Comparison of ENCODE assay signal across 16 cellular contexts in the genomic region with DNA sequence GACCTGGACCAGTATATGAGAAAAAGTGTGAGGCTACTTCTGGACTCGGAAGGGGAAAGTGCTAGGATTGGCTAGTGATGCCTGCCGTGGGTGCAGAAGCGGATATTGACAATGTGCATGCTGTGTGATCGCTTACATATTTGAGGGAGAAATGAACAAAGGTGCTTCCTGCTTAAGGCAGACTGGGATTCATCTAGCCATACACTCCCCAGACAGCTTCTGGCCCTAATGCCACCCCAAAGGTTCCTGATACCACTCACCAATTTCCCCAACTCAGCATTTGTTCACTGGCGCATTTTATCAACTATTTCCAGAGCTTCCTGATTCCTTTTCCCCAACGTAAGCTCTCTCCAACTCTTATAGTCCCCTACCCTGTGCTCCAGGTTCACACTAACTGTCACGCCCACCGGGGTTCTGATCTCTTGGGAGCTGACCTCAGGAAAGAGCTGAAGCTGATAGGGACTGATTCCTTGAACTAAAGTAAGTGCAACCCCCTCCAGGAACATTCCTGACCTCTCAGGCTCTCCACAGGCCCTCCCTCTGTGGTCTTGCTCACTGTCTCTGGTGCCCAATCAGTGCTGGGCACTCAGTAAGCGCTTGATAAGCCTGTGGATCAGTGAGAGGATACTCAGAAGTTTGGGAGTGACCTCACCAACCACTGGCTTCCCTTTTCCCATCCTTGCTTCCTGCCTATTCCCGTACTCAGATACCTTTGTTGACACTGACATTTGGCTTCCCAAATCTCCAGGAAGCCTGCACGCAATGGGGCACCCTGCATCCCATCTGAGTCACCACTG.
A peak's percentile ranks its signal among the peaks of the same experiment; 100 is the strongest.
DNase-seq lines count a peak whose midpoint lies in the region; FAIRE-seq and TF ChIP-seq lines count a peak whose summit lies in the region.
"Had no signal": no experiment of that assay in that cellular context is flagged by ENCODE, and none has a peak within 500 bp of the region (broad histone marks: within the 10 kb centered on the region; RNA-seq: fewer than 3 reads in every experiment).

No MANE protein-coding gene starts in this region.

- TF ChIP-seq CTCF in chondrocyte (IDR thresholded peaks at IDR 0.05) (no peak), tibial artery (IDR thresholded peaks at IDR 0.05) (no peak)

- H3K4me3 ChIP-seq in tibial artery = no peak overlapping the region
- H3K4me3 ChIP-seq: body of pancreas, sigmoid colon had no signal

- H3K27ac Mint-ChIP-seq in chondrocyte (ENCODE audit: unreplicated experiment) = peak overlapping the region; percentile 43
- H3K27ac Mint-ChIP-seq: CD4-positive, alpha-beta T cell; memory B cell had no signal

- H3K9me3 Mint-ChIP-seq in chondrocyte (ENCODE audit: low read depth) = no peaks in the 10 kb centered on the region
- H3K9me3 Mint-ChIP-seq: CD4-positive, alpha-beta T cell; memory B cell had no signal

- H3K27me3 ChIP-seq in tibial artery = no peaks in the 10 kb centered on the region
- H3K27me3 ChIP-seq: body of pancreas, foreskin keratinocyte, sigmoid colon had no signal

- no peak overlapping the region for H3K4me3 Mint-ChIP-seq in chondrocyte (ENCODE audit: unreplicated experiment)
- H3K4me3 Mint-ChIP-seq: CD4-positive, alpha-beta T cell; memory B cell had no signal

- no peak overlapping the region for H3K27ac ChIP-seq in tibial artery
- H3K27ac ChIP-seq: body of pancreas, foreskin keratinocyte had no signal

- no peaks in the 10 kb centered on the region for H3K36me3 Mint-ChIP-seq in chondrocyte (ENCODE audit: low read depth)
- H3K36me3 Mint-ChIP-seq: memory B cell had no signal

- H3K4me1 Mint-ChIP-seq in chondrocyte (ENCODE audit: low read depth) = peaks cover 69% of the 10 kb centered on the region

- H3K4me1 ChIP-seq in tibial artery = peaks cover 0 to 67% (median 16%) of the 10 kb centered on the region in 4 donors

- intact Hi-C loops in tibial artery (cut with DNase I; ENCODE audit: low total_unique reads) = no loop called here
- intact Hi-C loops in posterior vena cava (cut with DNase I) = loop anchor here in 1 of 2 donors (1.0 kb wide), 1 partner anchor 32 kb away; no protein-coding TSS in a partner anchor

- FAIRE-seq in GM19239 (lab: Jason Lieb, UNC) = no peak

- no peaks in the 10 kb centered on the region for H3K27me3 Mint-ChIP-seq in chondrocyte (ENCODE audit: low read depth)

- no peaks in the 10 kb centered on the region for H3K9me3 ChIP-seq in tibial artery
- H3K9me3 ChIP-seq: body of pancreas, sigmoid colon had no signal

- H3K36me3 ChIP-seq in tibial artery = no peaks in the 10 kb centered on the region
- H3K36me3 ChIP-seq: sigmoid colon had no signal

- DNase-seq in AG08395 (ENCODE audit: low spot score) (peak; percentile 69), HS-5 (ENCODE audit: low read depth) (peak; percentile 91), chondrocyte (ENCODE audit: low spot score) (no peak), lung microvascular endothelial cell (ENCODE audit: low read depth in 2 of 2) (peak; percentile 37 to 63), SW 1271 (lab: John Stamatoyannopoulos, UW) (no peak), tibial artery (no peak), GM19239 (ENCODE audit: insufficient read length, low spot score) (no peak), posterior vena cava (ENCODE audit: low spot score) (no peak)
- DNase-seq: activated CD8-positive, alpha-beta memory T cell treated with anti-CD3 and anti-CD28 coated beads, Interleukin-2, amount 50 U/mL, for 48 hours; body of pancreas; CD4-positive, alpha-beta T cell; NCI-H1092 treated with DMSO at 0.1 percent for 48 hours; NCI-H748 treated with DMSO at 0.1 percent for 48 hours; sigmoid colon had no signal

Comparison
In these comparisons a context has a peak if more than half of its experiments do, and no peak if none do; other contexts are left out.
1. DNase-seq: peak in AG08395 (single experiment), HS-5 (single experiment) and lung microvascular endothelial cell (2 of 2); none in chondrocyte (single experiment), SW 1271 (0 of 2), tibial artery (0 of 2), GM19239 (single experiment) and posterior vena cava (single experiment).